9 cellular contexts compared by ENCODE assay signal in genomic region chr7:127792528-127793342, GRCh38.
DNase-seq lines count a peak whose midpoint lies in the region; ATAC-seq, FAIRE-seq and TF ChIP-seq lines count a peak whose summit lies in the region.
"Had no signal": no experiment of that assay in that cellular context is flagged by ENCODE, and none has a peak within 500 bp of the region (broad histone marks: within the 10 kb centered on the region; RNA-seq: fewer than 3 reads in every experiment).

No MANE protein-coding gene starts in this region.

- H2AK5ac ChIP-seq in H1 (ENCODE audit: low read depth, low read length): no peak overlapping the region

- TF ChIP-seq POLR2A in HCT116 (IDR thresholded peaks at IDR 0.05; ENCODE audit: borderline replicate concordance, extremely low read depth, insufficient read depth, insufficient read length) (no peak), H1 (IDR thresholded peaks at IDR 0.05; ENCODE audit: control extremely low read depth in 1 of 2, low read depth in 2 of 2, low read length in 2 of 2) (no peak), gastrocnemius medialis (IDR thresholded peaks at IDR 0.05) (no peak)

- RAD21 ChIA-PET in HCT116 (lab: Charles Lee; ENCODE audit: low non-redundant PET in 1 of 2, low total read pairs in 2 of 2, uncharacterized antibody in 2 of 2, unreplicated experiment in 2 of 2): no interaction called here

- POLR2A ChIA-PET in HCT116 (lab: Charles Lee) (no interaction called here), SK-N-SH (lab: Yijun Ruan, JAX) (no interaction called here), H1 (lab: Charles Lee; ENCODE audit: partially characterized antibody) (interaction anchor here (0.6 to 0.9 kb wide), 2 partner anchors 15 to 109 kb away, joined by 3 read pairs; no protein-coding TSS in a partner anchor)

- no peaks in the 10 kb centered on the region for H3K27me3 Mint-ChIP-seq in CD4-positive, CD25-positive, alpha-beta regulatory T cell

- no peak overlapping the region for H3K14ac ChIP-seq in H1 (ENCODE audit: insufficient read length)

- no peak overlapping the region for H3K4me3 ChIP-seq in CD4-positive, CD25-positive, alpha-beta regulatory T cell (ENCODE audit: low read depth, low read length)
- H3K4me3 ChIP-seq in HCT116 (replicated peaks in 1 of 2; ENCODE audit: low read depth in 1 of 2, low read length in 2 of 2): no peak overlapping the region
- no peak overlapping the region for H3K4me3 ChIP-seq in SK-N-SH (ENCODE audit: low read depth in 2 of 2, low read length in 1 of 2)
- no peak overlapping the region for H3K4me3 ChIP-seq in H1 (ENCODE audit: extremely low read depth in 1 of 4, insufficient read depth in 2 of 4, low read depth in 3 of 4, low read length in 4 of 4)
- no peak overlapping the region for H3K4me3 ChIP-seq in gastrocnemius medialis

- peak; percentile 46 to 93 (median 85); a peak in 5 of 6 replicates for TF ChIP-seq CTCF in HCT116 (IDR thresholded peaks at IDR 0.05 in 2 of 3, conservative IDR thresholded peaks at IDR 0.05 in 1 of 3; ENCODE audit: borderline replicate concordance in 1 of 3, insufficient read depth in 1 of 3, low read depth in 2 of 3, low read length in 2 of 3)
- peak; percentile 63 for TF ChIP-seq CTCF in SK-N-SH (IDR thresholded peaks at IDR 0.05)
- TF ChIP-seq CTCF in H1 (IDR thresholded peaks at IDR 0.05; ENCODE audit: control extremely low read depth in 1 of 3, insufficient read depth in 1 of 3, low read depth in 1 of 3, low read length in 3 of 3): peak; percentile 84 to 99 (median 87)
- peak in 3 of 5 experiments; percentile 10 to 45 (median 17) for TF ChIP-seq CTCF in gastrocnemius medialis (IDR thresholded peaks at IDR 0.05 in 4 of 5, conservative IDR thresholded peaks at IDR 0.05 in 1 of 5)
- TF ChIP-seq CTCF in omental fat pad (IDR thresholded peaks at IDR 0.05): no peak

- H3K18ac ChIP-seq in H1 (ENCODE audit: extremely low read depth, low read length): no peak overlapping the region

- peak in 2 of 3 donors; percentile 5 to 33 for DNase-seq in CD4-positive, CD25-positive, alpha-beta regulatory T cell
- no peak for DNase-seq in HCT116 (ENCODE audit: low read depth, low spot score)
- DNase-seq in SK-N-SH: no peak
- DNase-seq in H1 (ENCODE audit: low read depth in 1 of 2, low spot score in 2 of 2): peak; percentile 39 to 89
- DNase-seq in gastrocnemius medialis: no peak
- DNase-seq in HPDE6-E6E7 (ENCODE audit: extremely low spot score): no peak
- DNase-seq in NK-92 treated with Interleukin-12 subunit alpha and Interleukin-12 subunit beta, amount 100 ng/mL, for 24 hours (lab: John Stamatoyannopoulos, UW): no peak
- DNase-seq in omental fat pad (ENCODE audit: low spot score): no peak

- TF ChIP-seq RAD21 in HCT116 (IDR thresholded peaks at IDR 0.05; ENCODE audit: low read depth) (peak; percentile 38), SK-N-SH (IDR thresholded peaks at IDR 0.05; ENCODE audit: low read length) (peak; percentile 35; the same call in 1 of the 2 replicates), H1 (IDR thresholded peaks at IDR 0.05 in 1 of 2, conservative IDR thresholded peaks at IDR 0.05 in 1 of 2; ENCODE audit: low read depth in 2 of 2, low read length in 2 of 2) (peak; percentile 69 to 83)

- no peaks in the 10 kb centered on the region for H3F3A ChIP-seq in SK-N-SH (replicated peaks; ENCODE audit: insufficient read depth)

- no peaks in the 10 kb centered on the region for H3K9me2 ChIP-seq in HCT116 (ENCODE audit: insufficient read depth)
- no peaks in the 10 kb centered on the region for H3K9me2 ChIP-seq in SK-N-SH

- H3K9me3 ChIP-seq in CD4-positive, CD25-positive, alpha-beta regulatory T cell (ENCODE audit: control insufficient read depth in 2 of 2, low read length in 2 of 2): no peaks in the 10 kb centered on the region
- H3K9me3 ChIP-seq in HCT116 (ENCODE audit: control insufficient read depth in 1 of 2, insufficient read depth in 1 of 2, low read depth in 1 of 2, low read length in 2 of 2) (no peaks in the 10 kb centered on the region), SK-N-SH (no peaks in the 10 kb centered on the region), H1 (ENCODE audit: insufficient read depth in 2 of 2, low read depth in 1 of 2, low read length in 1 of 2) (no peaks in the 10 kb centered on the region), gastrocnemius medialis (no peaks in the 10 kb centered on the region)

- no peak overlapping the region for H3K27ac ChIP-seq in CD4-positive, CD25-positive, alpha-beta regulatory T cell (ENCODE audit: insufficient read depth, low read length, poor library complexity, severe bottlenecking)
- H3K27ac ChIP-seq in HCT116 (ENCODE audit: low read depth, low read length) (no peak overlapping the region), SK-N-SH (ENCODE audit: low read depth in 2 of 2, low read length in 1 of 2) (peak overlapping the region in 1 of 2 experiments; percentile 16; a peak in 1 of 4 replicates), H1 (ENCODE audit: low read depth, low read length) (no peak overlapping the region), gastrocnemius medialis (no peak overlapping the region)
- H3K27ac ChIP-seq: epithelial cell of prostate had no signal

- no peaks in the 10 kb centered on the region for H3K23me2 ChIP-seq in H1 (ENCODE audit: low read depth, low read length)

- no peak overlapping the region for H2BK20ac ChIP-seq in H1 (ENCODE audit: low read length)

- H3K4me2 ChIP-seq in HCT116 (ENCODE audit: low read length) (no peak overlapping the region), SK-N-SH (no peak overlapping the region), H1 (ENCODE audit: insufficient read depth in 1 of 2, low read depth in 2 of 2, low read length in 2 of 2) (no peak overlapping the region)

- H3K23ac ChIP-seq in H1 (ENCODE audit: insufficient read length): no peak overlapping the region

- intact Hi-C loops in HCT116 (cut with micrococcal nuclease) (no loop called here), gastrocnemius medialis (cut with DNase I; ENCODE audit: low total_unique reads) (no loop called here)

- FAIRE-seq in H1 (lab: Jason Lieb, UNC): peak; percentile 24

- no peaks in the 10 kb centered on the region for H3K27me3 ChIP-seq in CD4-positive, CD25-positive, alpha-beta regulatory T cell (ENCODE audit: control insufficient read depth, insufficient read depth, low read length)
- H3K27me3 ChIP-seq in HCT116 (ENCODE audit: insufficient read depth, low read length) (no peaks in the 10 kb centered on the region), SK-N-SH (ENCODE audit: insufficient read depth) (no peaks in the 10 kb centered on the region), H1 (replicated peaks in 1 of 4; ENCODE audit: control insufficient read depth in 3 of 4, extremely low read depth in 1 of 4, insufficient read depth in 3 of 4, low read length in 3 of 4) (no peaks in the 10 kb centered on the region), gastrocnemius medialis (no peaks in the 10 kb centered on the region)

- H3K9ac ChIP-seq in HCT116 (ENCODE audit: low read length) (no peak overlapping the region), SK-N-SH (no peak overlapping the region), H1 (replicated peaks in 1 of 4; ENCODE audit: extremely low read depth in 1 of 4, low read depth in 3 of 4, low read length in 3 of 4) (no peak overlapping the region)

- H3K79me1 ChIP-seq in H1 (ENCODE audit: low read depth, low read length): peaks cover 9% of the 10 kb centered on the region

- H2AFZ ChIP-seq in HCT116 (ENCODE audit: low read depth, low read length, poor library complexity, severe bottlenecking): no peak overlapping the region
- no peak overlapping the region for H2AFZ ChIP-seq in SK-N-SH (ENCODE audit: low read depth)
- H2AFZ ChIP-seq in H1 (ENCODE audit: low read length): no peak overlapping the region

- peaks cover 10% of the 10 kb centered on the region for H3K36me3 Mint-ChIP-seq in CD4-positive, CD25-positive, alpha-beta regulatory T cell

- H4K5ac ChIP-seq in H1 (ENCODE audit: insufficient read length, low read depth, low read length): no peak overlapping the region

- H3K56ac ChIP-seq in H1 (replicated peaks; ENCODE audit: insufficient read length, low read depth, low read length): no peak overlapping the region

- no peak overlapping the region for H3K4ac ChIP-seq in H1 (replicated peaks; ENCODE audit: insufficient read length, low read depth, low read length)

- TF ChIP-seq EP300 in SK-N-SH (IDR thresholded peaks at IDR 0.05; ENCODE audit: borderline replicate concordance in 1 of 2, low read depth in 1 of 2, low read length in 1 of 2) (no peak), H1 (IDR thresholded peaks at IDR 0.05; ENCODE audit: borderline replicate concordance in 1 of 2, low read depth in 2 of 2, low read length in 2 of 2) (no peak)

- peaks cover 4% of the 10 kb centered on the region for H3K36me3 ChIP-seq in CD4-positive, CD25-positive, alpha-beta regulatory T cell (ENCODE audit: control insufficient read depth, insufficient read depth, low read length)
- no peaks in the 10 kb centered on the region for H3K36me3 ChIP-seq in HCT116 (ENCODE audit: control insufficient read depth in 1 of 2, insufficient read depth in 2 of 2, low read length in 2 of 2)
- H3K36me3 ChIP-seq in SK-N-SH (replicated peaks in 1 of 2; ENCODE audit: control insufficient read depth in 1 of 2, insufficient read depth in 2 of 2, low read length in 1 of 2): no peaks in the 10 kb centered on the region
- H3K36me3 ChIP-seq in H1 (ENCODE audit: control insufficient read depth in 2 of 4, insufficient read depth in 4 of 4, low read length in 3 of 4): no peaks in the 10 kb centered on the region; a peak in 2 of 8 replicates
- no peaks in the 10 kb centered on the region for H3K36me3 ChIP-seq in gastrocnemius medialis

- no TSS peak for BruUV-seq in HCT116 (replicated peaks; lab: Mats Ljungman, UMichigan)

- H2BK12ac ChIP-seq in H1 (ENCODE audit: low read depth, low read length): no peak overlapping the region

- H4K20me1 ChIP-seq in HCT116 (ENCODE audit: insufficient read depth): peaks cover 30% of the 10 kb centered on the region; the same call in 1 of the 2 replicates
- peaks cover 75% of the 10 kb centered on the region for H4K20me1 ChIP-seq in SK-N-SH (ENCODE audit: insufficient read depth)
- peaks cover 9 to 13% of the 10 kb centered on the region in 2 experiments for H4K20me1 ChIP-seq in H1 (replicated peaks in 1 of 2; ENCODE audit: control insufficient read depth in 1 of 2, insufficient read depth in 2 of 2, low read length in 2 of 2)

- H3K79me2 ChIP-seq in HCT116 (ENCODE audit: insufficient read depth, low read length) (peaks cover 98% of the 10 kb centered on the region), SK-N-SH (ENCODE audit: insufficient read depth) (peaks cover 87% of the 10 kb centered on the region), H1 (ENCODE audit: control insufficient read depth in 1 of 2, insufficient read depth in 2 of 2, low read length in 2 of 2) (peaks cover 3 to 68% of the 10 kb centered on the region in 2 experiments; a peak in 2 of 4 replicates)

- peaks cover 0 to 1% (median 0%) of the 10 kb centered on the region in 7 donors for H3K9me3 Mint-ChIP-seq in CD4-positive, CD25-positive, alpha-beta regulatory T cell

- no peak overlapping the region for H4K8ac ChIP-seq in H1 (ENCODE audit: extremely low read depth, insufficient read depth, low read length)

- no peak for ATAC-seq in CD4-positive, CD25-positive, alpha-beta regulatory T cell (ENCODE audit: low read depth in 2 of 2)
- ATAC-seq in HCT116 (peak; percentile 88), gastrocnemius medialis (no peak), omental fat pad (ENCODE audit: low FRiP score) (no peak)

- H2BK120ac ChIP-seq in H1 (replicated peaks; ENCODE audit: low read depth, low read length): no peak overlapping the region

- CTCF ChIA-PET in HCT116 (lab: Charles Lee): interaction anchor here (0.6 to 1.6 kb wide), 9 partner anchors 9 to 86 kb away, joined by 3 to 8 read pairs (median 4); no protein-coding TSS in a partner anchor
- CTCF ChIA-PET in SK-N-SH (lab: Yijun Ruan, JAX): interaction anchor here (0.6 to 3.8 kb wide), 29 partner anchors 9 to 417 kb away, joined by 3 to 17 read pairs (median 4); no protein-coding TSS in a partner anchor
- CTCF ChIA-PET in H1 (lab: Charles Lee; ENCODE audit: partially characterized antibody): interaction anchor here (0.6 to 7.4 kb wide), 61 partner anchors 10 to 413 kb away, joined by 3 to 91 read pairs (median 5); partner anchors contain the start of genes ARF5 and LRRC4

- no peaks in the 10 kb centered on the region for H3K4me1 ChIP-seq in CD4-positive, CD25-positive, alpha-beta regulatory T cell (ENCODE audit: control insufficient read depth, insufficient read depth, low read length, poor library complexity, severe bottlenecking)
- no peaks in the 10 kb centered on the region for H3K4me1 ChIP-seq in HCT116 (ENCODE audit: control insufficient read depth in 1 of 2, insufficient read depth in 2 of 2, low read length in 2 of 2)
- H3K4me1 ChIP-seq in SK-N-SH (ENCODE audit: control insufficient read depth in 1 of 2, insufficient read depth in 2 of 2, low read depth in 1 of 2, low read length in 1 of 2): peaks cover 12% of the 10 kb centered on the region in 2 experiments; a peak in 2 of 4 replicates
- peaks cover 0 to 6% (median 3%) of the 10 kb centered on the region in 4 experiments; a peak in 5 of 7 replicates for H3K4me1 ChIP-seq in H1 (replicated peaks in 1 of 4; ENCODE audit: control insufficient read depth in 3 of 4, insufficient read depth in 4 of 4, low read length in 3 of 4)
- H3K4me1 ChIP-seq in gastrocnemius medialis: peaks cover 3 to 6% of the 10 kb centered on the region in 2 donors

- no peak overlapping the region for H4K91ac ChIP-seq in H1 (replicated peaks; ENCODE audit: insufficient read length, low read length)

- 95% methylated on average over 5 of the region's 5 CpGs for WGBS in SK-N-SH (ENCODE audit: low lambda C conversion rate)
- 83% methylated on average over 5 of the region's 5 CpGs; no CpG with 5 or more reads in 1 of the 2 experiments for WGBS in H1 (ENCODE audit: extremely low coverage in 1 of 2, insufficient coverage in 1 of 2, insufficient read length in 1 of 2, insufficient replicate concordance in 2 of 2, low coverage in 1 of 2, low lambda C conversion rate in 2 of 2, missing lambda C conversion rate in 1 of 2), 2 experiments

- no peak overlapping the region for H3K27ac Mint-ChIP-seq in CD4-positive, CD25-positive, alpha-beta regulatory T cell

- in situ Hi-C loops in gastrocnemius medialis (cut with MboI; ENCODE audit: low sequenced_read_pairs in 4 of 4): no loop called here

- no peak overlapping the region for H2BK15ac ChIP-seq in H1 (ENCODE audit: low read length)

- H3K4me1 Mint-ChIP-seq in CD4-positive, CD25-positive, alpha-beta regulatory T cell: peaks cover 5 to 35% (median 25%) of the 10 kb centered on the region in 4 donors

- no peak overlapping the region for H2BK5ac ChIP-seq in H1 (ENCODE audit: low read depth, low read length)

- no peak overlapping the region for H3K4me3 Mint-ChIP-seq in CD4-positive, CD25-positive, alpha-beta regulatory T cell

Comparison
In these comparisons a context has a peak if more than half of its experiments do, and no peak if none do; other contexts are left out.
1. DNase-seq: peak in CD4-positive, CD25-positive, alpha-beta regulatory T cell (2 of 3) and H1 (2 of 2); none in HCT116 (single experiment), SK-N-SH (single experiment), gastrocnemius medialis (0 of 2), HPDE6-E6E7 (single experiment), NK-92 treated with Interleukin-12 subunit alpha and Interleukin-12 subunit beta, amount 100 ng/mL, for 24 hours (single experiment) and omental fat pad (single experiment).
2. CTCF ChIP-seq: peak in HCT116 (3 of 3), SK-N-SH (single experiment), H1 (3 of 3) and gastrocnemius medialis (3 of 5); none in omental fat pad (0 of 3).